ENCODE assay signal across 28 cellular contexts in genomic region chr1:174703309-174703708, GRCh38.
"Had no signal": no experiment of that assay in that cellular context is flagged by ENCODE, and none has a peak within 500 bp of the region (broad histone marks: within the 10 kb centered on the region; RNA-seq: fewer than 3 reads in every experiment).

No MANE protein-coding gene starts in this region.

- H3K79me2 ChIP-seq: parathyroid adenoma had no signal

- H3K9me3 ChIP-seq: ovary, psoas muscle, spleen, suprapubic skin, testis, tibial artery, transverse colon, upper lobe of right lung, uterus had no signal

- H3K4me2 ChIP-seq: neural progenitor cell, smooth muscle cell had no signal

- H3K4me3 ChIP-seq: neural progenitor cell, ovary, psoas muscle, skin epidermis, smooth muscle cell, spleen, suprapubic skin, testis, tibial artery, transverse colon, upper lobe of right lung, uterus had no signal

- DNase-seq: natural killer cell; occipital lobe; ovary; posterior cingulate gyrus; psoas muscle; right cardiac atrium; spleen; stimulated activated CD4-positive, alpha-beta T cell treated with anti-CD3 and anti-CD28 coated beads, Interleukin-12 subunit alpha, Interleukin-12 subunit beta, amount 100 ng/mL, for 4 hours; stimulated activated CD4-positive, alpha-beta T cell treated with anti-CD3 and anti-CD28 coated beads, Interleukin-1b, Interleukin-23, amount 100 ng/mL, for 48 hours; stimulated activated CD4-positive, alpha-beta T cell treated with anti-CD3 and anti-CD28 coated beads, Interleukin-4, amount 100 ng/mL, for 1 hour; stimulated activated CD4-positive, alpha-beta T cell treated with anti-CD3 and anti-CD28 coated beads, Interleukin-4, amount 100 ng/mL, for 4 hours; stimulated activated CD8-positive, alpha-beta memory T cell treated with anti-CD3 and anti-CD28 coated beads, Interleukin-4, amount 100 ng/mL, for 48 hours; stimulated activated naive CD4-positive, alpha-beta T cell; stimulated activated naive CD8-positive, alpha-beta T cell treated with anti-CD3 and anti-CD28 coated beads, Interleukin-15, amount 100 ng/mL, for 72 hours; stimulated activated naive CD8-positive, alpha-beta T cell treated with anti-CD3 and anti-CD28 coated beads, Interleukin-15, Interleukin-2, amounts not matched to agents 100 U/mL and 50 U/mL, for 24 hours; substantia nigra; testis; tibial artery; transverse colon; upper lobe of right lung; uterus had no signal

- H3K36me3 ChIP-seq: neural progenitor cell, ovary, suprapubic skin, tibial artery, transverse colon, upper lobe of right lung had no signal

- H2AFZ ChIP-seq: neural progenitor cell, parathyroid adenoma had no signal

- ATAC-seq: natural killer cell; psoas muscle; right cardiac atrium; sciatic nerve; stimulated activated memory B cell treated with anti-CD40 and anti-IgM and Interleukin-4, amounts not matched to agents 10 μg/mL and 1 μg/mL and 100 μg/mL, for 72 hours; stimulated activated naive CD8-positive, alpha-beta T cell treated with anti-CD3 and anti-CD28 coated beads, Interleukin-15, amount 100 ng/mL, for 72 hours; stimulated activated naive CD8-positive, alpha-beta T cell treated with anti-CD3 and anti-CD28 coated beads, Interleukin-15, Interleukin-2, amounts not matched to agents 100 U/mL and 50 U/mL, for 24 hours; upper lobe of right lung had no signal

- H3K4me1 ChIP-seq: neural progenitor cell, parathyroid adenoma, psoas muscle, spleen, suprapubic skin, testis, tibial artery, transverse colon, upper lobe of right lung, uterus had no signal

- H3K27ac ChIP-seq: neural progenitor cell, ovary, parathyroid adenoma, psoas muscle, skin epidermis, spleen, suprapubic skin, testis, tibial artery, transverse colon, upper lobe of right lung, uterus had no signal

- H3K27me3 ChIP-seq: neural progenitor cell, ovary, spleen, suprapubic skin, testis, tibial artery, transverse colon, upper lobe of right lung, uterus had no signal

- H3K9ac ChIP-seq: neural progenitor cell, parathyroid adenoma had no signal
